9 cellular contexts compared by ENCODE assay signal in the genomic region with DNA sequence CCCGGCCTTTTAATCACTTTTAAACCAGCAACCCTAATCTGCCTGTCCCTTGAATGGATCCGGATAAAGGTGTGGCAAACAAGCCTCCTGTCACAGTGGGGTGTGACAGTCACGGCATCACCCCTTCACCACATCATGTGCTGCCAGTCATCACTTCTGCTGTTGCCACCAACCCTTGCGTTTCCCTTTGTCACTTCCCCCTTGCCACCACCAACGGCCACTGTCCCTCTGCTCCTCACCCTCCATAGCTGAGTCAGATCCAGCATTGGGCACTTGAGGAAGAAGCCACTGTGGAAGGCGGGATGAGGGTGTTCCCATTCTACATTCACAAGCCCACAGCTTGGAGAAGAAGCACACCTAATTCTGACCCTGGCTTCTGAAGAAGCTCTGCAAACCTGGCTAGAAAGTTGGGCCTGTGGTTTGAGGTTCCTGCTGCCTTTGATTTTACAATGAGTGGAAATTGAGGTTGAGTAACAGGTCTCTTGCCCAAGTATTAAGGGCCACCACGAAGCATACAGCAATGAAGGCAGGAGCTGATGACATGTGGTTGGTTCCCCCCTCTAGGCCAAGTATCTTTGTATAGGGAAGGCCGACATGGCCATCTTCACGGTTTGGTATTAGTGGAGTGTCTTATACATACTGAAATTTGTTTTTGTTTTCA. TPM values are rescaled to one million over a fixed set of nuclear protein-coding genes. Genes with fewer than 3 reads are reported as not detected.
DNase-seq lines count a peak whose midpoint lies in the region; ATAC-seq, FAIRE-seq and TF ChIP-seq lines count a peak whose summit lies in the region.
"Had no signal": no experiment of that assay in that cellular context is flagged by ENCODE, and none has a peak within 500 bp of the region (broad histone marks: within the 10 kb centered on the region; RNA-seq: fewer than 3 reads in every experiment).

No MANE protein-coding gene starts in this region.

- H3K27me3 ChIP-seq in Peyer's patch (no peaks in the 10 kb centered on the region), neutrophil (no peaks in the 10 kb centered on the region)

- peaks cover 0 to 3% (median 0%) of the 10 kb centered on the region in 4 donors for H3K4me1 ChIP-seq in Peyer's patch
- H3K4me1 ChIP-seq in neutrophil (ENCODE audit: control insufficient read depth in 1 of 2, insufficient read depth in 1 of 2, low read depth in 1 of 2, low read length in 1 of 2) = peaks cover 84 to 97% of the 10 kb centered on the region in 2 experiments

- H3K4me1 Mint-ChIP-seq in type B pancreatic cell (ENCODE audit: unreplicated experiment) = peaks cover 13% of the 10 kb centered on the region

- H3K9me3 ChIP-seq in Peyer's patch (no peaks in the 10 kb centered on the region), neutrophil (no peaks in the 10 kb centered on the region)

- no peak overlapping the region for H3K4me3 Mint-ChIP-seq in type B pancreatic cell

- H3K36me3 ChIP-seq in Peyer's patch (no peaks in the 10 kb centered on the region), neutrophil (no peaks in the 10 kb centered on the region)

- no peak for ATAC-seq in GM21717 (IDR thresholded peaks at IDR 0.05; ENCODE audit: unreplicated experiment)

- peak overlapping the region in 1 of 4 donors; percentile 63 for H3K27ac ChIP-seq in Peyer's patch
- peak overlapping the region; percentile 99 for H3K27ac ChIP-seq in neutrophil

- peak; percentile 77 for FAIRE-seq in GM12891 (lab: Jason Lieb, UNC)
- FAIRE-seq: G401.6 had no signal

- H3K4me3 ChIP-seq in Peyer's patch = no peak overlapping the region
- peak overlapping the region; percentile 44 to 45 for H3K4me3 ChIP-seq in neutrophil (ENCODE audit: low read depth in 1 of 2, low read length in 1 of 2)

- H3K27me3 Mint-ChIP-seq in type B pancreatic cell = no peaks in the 10 kb centered on the region

- peaks cover 4% of the 10 kb centered on the region for H3K9me3 Mint-ChIP-seq in type B pancreatic cell

- H3K36me3 Mint-ChIP-seq in type B pancreatic cell = no peaks in the 10 kb centered on the region

- no peak overlapping the region for H3K27ac Mint-ChIP-seq in type B pancreatic cell

- DNase-seq in GM12891 (ENCODE audit: insufficient read length, low spot score) = no peak
- peak in 2 of 3 donors; percentile 82 to 85 for DNase-seq in Peyer's patch
- peak; percentile 57 for DNase-seq in activated gamma-delta T cell treated with anti-CD3 and anti-CD28 coated beads, Interleukin-2, amount 50 U/mL, for 16 hours (ENCODE audit: low read depth)
- no peak for DNase-seq in type B pancreatic cell (ENCODE audit: extremely low spot score, unreplicated experiment)
- no peak for DNase-seq in epidermal melanocyte (ENCODE audit: insufficient read length, low spot score)
- no peak for DNase-seq in NCI-H446 (lab: John Stamatoyannopoulos, UW)

- TF ChIP-seq POLR2A in GM12891 (IDR thresholded peaks at IDR 0.05; ENCODE audit: low read depth, low read length) = no peak
- no peak for TF ChIP-seq POLR2A in Peyer's patch (IDR thresholded peaks at IDR 0.05)

- no peak for TF ChIP-seq CTCF in Peyer's patch (IDR thresholded peaks at IDR 0.05)
- TF ChIP-seq CTCF in neutrophil (IDR thresholded peaks at IDR 0.05) = peak; percentile 65
- no peak for TF ChIP-seq CTCF in type B pancreatic cell (conservative IDR thresholded peaks at IDR 0.05)

TF ChIP-seq in GM12891, 5 proteins besides CTCF, POLR2A, EP300 and RAD21:
- TF ChIP-seq SPI1 (IDR thresholded peaks at IDR 0.05; ENCODE audit: low read depth, low read length) (0 out of 2 replicates have a peak, but pooled peaks have one; percentile 4), TAF1 (IDR thresholded peaks at IDR 0.05; ENCODE audit: low read depth, low read length) (no peak)

RNA-seq across cellular contexts. Expression of gene DARS1, which starts 22.9 kb away (rescaled TPM):
- 99.1 TPM for polyA plus RNA-seq in GM12891 (2012; ENCODE audit: low read depth, missing spikeins)
- total RNA-seq in Peyer's patch (10 to 100 TPM; 27.5 to 75.9 (median 30.6) TPM), type B pancreatic cell (ENCODE audit: low replicate concordance) (46.0 and 58.4 TPM in 2 replicates)

Comparison
In these comparisons a context has a peak if more than half of its experiments do, and no peak if none do; other contexts are left out.
1. DNase-seq: peak in Peyer's patch (2 of 3) and activated gamma-delta T cell treated with anti-CD3 and anti-CD28 coated beads, Interleukin-2, amount 50 U/mL, for 16 hours (single experiment); none in GM12891 (single experiment), type B pancreatic cell (single experiment), epidermal melanocyte (single experiment) and NCI-H446 (0 of 2).
2. H3K4me3 ChIP-seq: peak in neutrophil (2 of 2); none in Peyer's patch (0 of 4).